ENCODE assay signal across 23 cellular contexts in genomic region chr3:72536206-72536887, GRCh38.
"Had no signal": no experiment of that assay in that cellular context is flagged by ENCODE, and none has a peak within 500 bp of the region (broad histone marks: within the 10 kb centered on the region; RNA-seq: fewer than 3 reads in every experiment).

No MANE protein-coding gene starts in this region.

- DNase-seq: activated CD4-positive, alpha-beta memory T cell treated with anti-CD3 and anti-CD28 coated beads, Interleukin-2, amount 10 ng/mL, durations not matched to agents 7 days and 5 days; activated CD4-positive, alpha-beta T cell treated with anti-CD3 and anti-CD28 coated beads for 4 hours; activated CD4-positive, CD25-positive, alpha-beta regulatory T cell; activated naive CD8-positive, alpha-beta T cell treated with anti-CD3 and anti-CD28 coated beads, Interleukin-2, amount 50 U/mL, for 24 hours; activated T-cell treated with anti-CD3 and anti-CD28 coated beads, Interleukin-2, amount 50 U/mL, for 4 hours; amygdala; central memory CD4-positive, alpha-beta T cell; endodermal cell; foreskin fibroblast; head of caudate nucleus; hypothalamus; naive B cell; right cardiac atrium; stimulated activated CD4-positive, alpha-beta T cell treated with anti-CD3 and anti-CD28 coated beads, Interleukin-4, amount 100 ng/mL, for 24 hours; stimulated activated naive CD4-positive, alpha-beta T cell treated with Interleukin-2 at 50 U/mL for 16 hours; T-helper 2 cell; uterus had no signal

- H3K9me3 ChIP-seq: uterus had no signal

- H3K4me1 ChIP-seq: tibial nerve, uterus had no signal

- H3K9me3 Mint-ChIP-seq: activated naive CD4-positive, alpha-beta T cell treated with anti-CD3 and anti-CD28 coated beads, Interleukin-2, amount 50 U/mL, for 24 hours; activated T-cell treated with anti-CD3 and anti-CD28 coated beads, Interleukin-2, amount 50 U/mL, for 4 hours; mesothelial cell of epicardium had no signal

- H3K4me3 Mint-ChIP-seq: activated CD4-positive, alpha-beta memory T cell treated with anti-CD3 and anti-CD28 coated beads, Interleukin-2, amount 10 ng/mL, durations not matched to agents 7 days and 5 days; activated naive CD4-positive, alpha-beta T cell treated with anti-CD3 and anti-CD28 coated beads, Interleukin-2, amount 50 U/mL, for 24 hours; activated naive CD8-positive, alpha-beta T cell treated with anti-CD3 and anti-CD28 coated beads, Interleukin-2, amount 50 U/mL, for 24 hours; activated T-cell treated with anti-CD3 and anti-CD28 coated beads, Interleukin-2, amount 50 U/mL, for 4 hours; endodermal cell; mesothelial cell of epicardium; naive B cell; neural crest cell had no signal

- ATAC-seq: esophagus mucosa had no signal

- H3K4me3 ChIP-seq: tibial nerve, uterus had no signal

- H3K27ac Mint-ChIP-seq: activated CD4-positive, alpha-beta memory T cell treated with anti-CD3 and anti-CD28 coated beads, Interleukin-2, amount 10 ng/mL, durations not matched to agents 7 days and 5 days; activated naive CD4-positive, alpha-beta T cell treated with anti-CD3 and anti-CD28 coated beads, Interleukin-2, amount 50 U/mL, for 24 hours; activated T-helper 2 cell treated with anti-CD3 and anti-CD28 coated beads, Interferon-gamma antibody, Interleukin-2, Interleukin-4, amounts not matched to agents 10 μg/mL and 5 μg/mL and 100 μg/mL, durations not matched to agents 14 hours and 24 hours and 36 hours; endodermal cell; mesothelial cell of epicardium had no signal

- H3K27ac ChIP-seq: tibial nerve, uterus had no signal

- H3K27me3 ChIP-seq: tibial nerve, uterus had no signal

- H3K36me3 ChIP-seq: tibial nerve, uterus had no signal

- H3K27me3 Mint-ChIP-seq: activated naive CD4-positive, alpha-beta T cell treated with anti-CD3 and anti-CD28 coated beads, Interleukin-2, amount 50 U/mL, for 24 hours had no signal
